8 cellular contexts compared by ENCODE assay signal in the genomic region with DNA sequence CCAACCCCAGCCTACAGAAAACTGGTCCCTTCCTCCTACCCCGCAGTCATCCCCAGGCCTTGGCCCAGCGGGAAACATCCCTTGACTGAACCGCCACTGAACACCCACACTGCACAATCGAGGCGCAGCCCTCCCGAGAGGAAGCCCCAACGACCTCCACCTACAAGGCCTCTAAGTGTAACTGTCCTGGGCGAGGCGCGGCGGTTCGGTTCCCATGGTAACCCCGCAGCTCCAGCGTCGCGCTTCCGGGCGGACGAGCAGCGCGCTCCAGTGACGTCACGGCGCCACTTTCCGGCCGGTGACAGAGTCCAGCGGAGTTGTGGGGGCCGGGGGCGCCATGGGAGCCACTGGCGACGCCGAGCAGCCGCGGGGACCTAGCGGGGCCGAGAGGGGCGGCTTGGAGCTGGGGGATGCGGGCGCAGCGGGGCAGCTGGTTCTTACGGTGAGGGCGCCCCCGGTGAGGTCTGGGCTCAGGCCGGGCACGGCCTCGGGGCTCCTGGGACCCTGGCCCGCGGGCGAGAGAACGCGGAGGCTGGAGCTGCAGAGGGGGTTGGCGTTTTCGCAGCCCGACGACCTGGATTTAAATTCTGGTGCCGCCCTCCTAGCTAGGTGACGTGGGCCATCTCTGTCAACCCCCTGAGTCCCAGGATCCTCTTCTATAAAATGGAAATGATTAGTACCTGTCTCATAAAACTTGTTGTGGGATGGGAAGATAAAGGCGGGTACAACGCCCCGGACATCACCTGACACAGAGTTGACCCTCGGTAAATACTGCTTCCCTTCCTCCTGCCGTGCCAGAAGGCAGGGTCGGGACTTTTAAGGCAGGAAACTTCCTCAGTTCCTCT. TPM values are rescaled to one million over a fixed set of nuclear protein-coding genes. Genes with fewer than 3 reads are reported as not detected.
A peak's percentile ranks its signal among the peaks of the same experiment; 100 is the strongest.
DNase-seq lines count a peak whose midpoint lies in the region; ATAC-seq and TF ChIP-seq lines count a peak whose summit lies in the region.

TSS of gene DNTTIP1 (plus strand) at position 287 of the 845 bp plus-strand sequence. CDS start at position 338, 51 bp downstream.
TSS of gene WFDC3 (minus strand) at position 216 of the 845 bp plus-strand sequence. CDS start 1,908 bp downstream, outside the sequence.

- TSS peak; percentile 53 for BruUV-seq in mammary epithelial cell (replicated peaks; lab: Mats Ljungman, UMichigan)

- H3K4me3 ChIP-seq in WI38 (ENCODE audit: low read depth, low read length) (peak within 1 kb of the TSS; percentile 95), mammary epithelial cell (replicated peaks in 1 of 3; ENCODE audit: insufficient read depth in 1 of 3, low read depth in 2 of 3, low read length in 3 of 3) (peak within 1 kb of the TSS; percentile 71 to 93 (median 92)), skin epidermis (peak within 1 kb of the TSS; percentile 82 to 100 (median 91))

- in situ Hi-C loops in mammary epithelial cell (cut with MboI; ENCODE audit: low sequenced_read_pairs in 2 of 2), result no loop called here

- peaks cover 32% of the 10 kb centered on the region for H3K79me2 ChIP-seq in mammary epithelial cell (ENCODE audit: insufficient read depth, low read length)

- peak; percentile 69 for TF ChIP-seq POLR2A in GM18526 (IDR thresholded peaks at IDR 0.05; ENCODE audit: extremely low read depth, insufficient read length)

- H3K27ac ChIP-seq in mammary epithelial cell (ENCODE audit: insufficient read depth, low read depth, low read length) (peak within 1 kb of the TSS; percentile 90), skin epidermis (peak within 1 kb of the TSS; percentile 89 to 99 (median 96))

- peak; percentile 92 for ATAC-seq in HG03066 (IDR thresholded peaks at IDR 0.05; ENCODE audit: low read depth, unreplicated experiment)

- no peaks in the 10 kb centered on the region for H3K9me3 ChIP-seq in mammary epithelial cell (replicated peaks; ENCODE audit: insufficient read depth, low read length)

- TF ChIP-seq CTCF in WI38 (IDR thresholded peaks at IDR 0.05; ENCODE audit: low read depth, low read length) (no peak), mammary epithelial cell (conservative IDR thresholded peaks at IDR 0.05 in 1 of 2, IDR thresholded peaks at IDR 0.05 in 1 of 2; ENCODE audit: extremely low read depth in 1 of 2, insufficient read depth in 1 of 2, low read depth in 1 of 2, low read length in 2 of 2) (no peak)

- no peaks in the 10 kb centered on the region for H3K27me3 ChIP-seq in mammary epithelial cell (ENCODE audit: insufficient read depth, low read length)

- 1% methylated on average over 39 of the region's 63 CpGs for WGBS in mammary epithelial cell (ENCODE audit: low coverage, missing lambda C conversion rate)

- H2AFZ ChIP-seq in mammary epithelial cell (ENCODE audit: low read depth, low read length), result peak within 1 kb of the TSS; percentile 100

- peaks cover 18% of the 10 kb centered on the region for H3K4me1 ChIP-seq in mammary epithelial cell (ENCODE audit: insufficient read depth, low read length)

- CTCF ChIA-PET in mammary epithelial cell (lab: Charles Lee; ENCODE audit: low non-redundant PET), result interaction anchor here (0.5 kb wide), 1 partner anchor 19 kb away, joined by 8 read pairs; no protein-coding TSS in a partner anchor

- DNase-seq in A172 (ENCODE audit: low spot score) (peak; percentile 87), NCI-H2171 (lab: John Stamatoyannopoulos, UW) (peak; percentile 88), mammary epithelial cell (peak; percentile 87), iPS-NIHi7 (ENCODE audit: extremely low spot score) (peak; percentile 95)

- dilution Hi-C loops in mammary epithelial cell (cut with HindIII; ENCODE audit: low sequenced_read_pairs), result no loop called here

- peaks cover 20% of the 10 kb centered on the region for H3K36me3 ChIP-seq in mammary epithelial cell (ENCODE audit: insufficient read depth, low read length)

- H3K4me2 ChIP-seq in mammary epithelial cell (ENCODE audit: insufficient read depth, low read depth, low read length), result peak within 1 kb of the TSS; percentile 78

- intact Hi-C loops in mammary epithelial cell (cut with micrococcal nuclease), result loop anchor here (1.0 to 10.0 kb wide), 2 partner anchors 20 to 293 kb away; partner anchors contain the start of genes NCOA5 and UBE2C

- H4K20me1 ChIP-seq in mammary epithelial cell (ENCODE audit: insufficient read depth, low read length), result no peaks in the 10 kb centered on the region

- peak within 1 kb of the TSS; percentile 85 for H3K9ac ChIP-seq in mammary epithelial cell (ENCODE audit: insufficient read depth, low read length)

RNA-seq across cellular contexts. Expression of gene DNTTIP1, which starts in this region (rescaled TPM):
- 43.9 and 59.9 TPM in 2 replicates for total RNA-seq in A172 (2014; rRNA removed; shearing (Covaris generic))
- 10 to 100 TPM; 12.8 to 34.2 TPM for total RNA-seq in mammary epithelial cell
- polyA plus RNA-seq in mammary epithelial cell, result 52.0 TPM
- 60.8 TPM for polyA minus RNA-seq in mammary epithelial cell

RNA-seq across cellular contexts. Expression of gene WFDC3, which starts in this region (rescaled TPM):
- total RNA-seq in A172 (2014; rRNA removed; shearing (Covaris generic)), result 3.0 TPM in 1 of 2 replicates, not detected in the other
- 1 to 10 TPM in 1 of 2 donors, under 1 TPM in 1; 0.33 to 1.4 TPM for total RNA-seq in mammary epithelial cell
- 1.3 TPM for polyA plus RNA-seq in mammary epithelial cell
- polyA minus RNA-seq in mammary epithelial cell, result 12.3 TPM

Comparison
In these comparisons a context has a peak if more than half of its experiments do, and no peak if none do; other contexts are left out.
1. Peak in every context shown above with its lines: DNase-seq, ATAC-seq, H3K4me3 ChIP-seq and H3K27ac ChIP-seq.